ENCODE assay signal across 16 cellular contexts in the genomic region with DNA sequence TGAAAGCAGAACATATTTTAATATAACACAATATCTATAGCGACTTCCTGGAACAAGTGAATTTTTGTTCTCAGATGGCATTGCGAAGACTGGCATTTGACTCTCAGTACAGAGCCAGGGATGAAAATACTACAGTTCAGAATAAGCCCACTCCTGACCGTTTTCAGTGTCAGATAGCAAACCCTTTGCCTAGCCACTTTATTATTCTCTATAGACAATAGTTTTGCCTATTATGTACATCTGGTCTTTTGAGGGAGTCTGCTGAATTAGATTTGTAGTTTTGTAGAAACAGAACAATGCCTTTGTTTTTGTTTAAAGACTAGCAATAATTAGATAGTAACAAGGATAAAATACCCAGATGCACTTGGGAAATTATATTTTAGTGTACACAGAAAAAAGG. TPM values are rescaled to one million over a fixed set of nuclear protein-coding genes. Genes with fewer than 3 reads are reported as not detected.
DNase-seq lines count a peak whose midpoint lies in the region; ATAC-seq and TF ChIP-seq lines count a peak whose summit lies in the region.
"Had no signal": no experiment of that assay in that cellular context is flagged by ENCODE, and none has a peak within 500 bp of the region (broad histone marks: within the 10 kb centered on the region; RNA-seq: fewer than 3 reads in every experiment).

No MANE protein-coding gene starts in this region.

- in situ Hi-C loops in HAP-1 (cut with MboI; ENCODE audit: low sequenced_read_pairs): no loop called here

- H2AFZ ChIP-seq in OCI-LY7 (ENCODE audit: low read length) (no peak overlapping the region), neural cell (ENCODE audit: low read depth, low read length) (no peak overlapping the region)

- H3K9me2 ChIP-seq in OCI-LY7 (ENCODE audit: insufficient read depth, low read length) (no peaks in the 10 kb centered on the region), neural cell (ENCODE audit: insufficient read depth, low read length) (no peaks in the 10 kb centered on the region)

- TF ChIP-seq EP300 in neural cell (conservative IDR thresholded peaks at IDR 0.05; ENCODE audit: poor library complexity, severe bottlenecking) (no peak), upper lobe of left lung (IDR thresholded peaks at IDR 0.05) (no peak)

- H3K79me2 ChIP-seq in OCI-LY7 (ENCODE audit: insufficient read depth, low read depth, low read length) (no peaks in the 10 kb centered on the region), neural cell (replicated peaks; ENCODE audit: insufficient read depth, low read length) (peaks cover 35% of the 10 kb centered on the region)

- peaks cover 23% of the 10 kb centered on the region for H3K4me1 ChIP-seq in HAP-1
- H3K4me1 ChIP-seq in OCI-LY7 (ENCODE audit: insufficient read depth, low read length, poor library complexity, severe bottlenecking): peaks cover 10% of the 10 kb centered on the region
- H3K4me1 ChIP-seq in upper lobe of left lung: peaks cover 5 to 21% (median 11%) of the 10 kb centered on the region in 4 donors

- TF ChIP-seq RAD21 in neural cell (conservative IDR thresholded peaks at IDR 0.05): no peak

- H3K9ac ChIP-seq in neural cell (ENCODE audit: low read length): peak overlapping the region; percentile 87

- H3F3A ChIP-seq in neural cell (ENCODE audit: insufficient read depth, low read length, poor library complexity, severe bottlenecking): no peaks in the 10 kb centered on the region

- no TSS peak for BruUV-seq in OCI-LY7 (replicated peaks; lab: Mats Ljungman, UMichigan)

- peaks cover 35% of the 10 kb centered on the region for H3K4me1 Mint-ChIP-seq in activated CD4-positive, alpha-beta memory T cell treated with anti-CD3 and anti-CD28 coated beads for 36 hours (ENCODE audit: low read depth)

- H3K27ac Mint-ChIP-seq in activated CD4-positive, alpha-beta memory T cell treated with anti-CD3 and anti-CD28 coated beads for 36 hours: no peak overlapping the region
- H3K27ac Mint-ChIP-seq: stimulated activated naive B cell treated with anti-CD40 and anti-IgM and Interleukin-4, amounts not matched to agents 10 μg/mL and 1 μg/mL and 100 μg/mL, for 72 hours had no signal

- H3K4me3 ChIP-seq in HAP-1: peak overlapping the region; percentile 74
- no peak overlapping the region for H3K4me3 ChIP-seq in OCI-LY7 (ENCODE audit: low read depth, low read length, poor library complexity, severe bottlenecking)
- peak overlapping the region; percentile 87 for H3K4me3 ChIP-seq in epithelial cell of proximal tubule (ENCODE audit: low read depth, low read length)
- H3K4me3 ChIP-seq in neural cell (ENCODE audit: low read length): peak overlapping the region; percentile 80
- no peak overlapping the region for H3K4me3 ChIP-seq in upper lobe of left lung

- no peaks in the 10 kb centered on the region for H3K27me3 ChIP-seq in HAP-1 (ENCODE audit: low read depth)
- no peaks in the 10 kb centered on the region for H3K27me3 ChIP-seq in neural cell (ENCODE audit: insufficient read depth, low read depth, low read length)
- H3K27me3 ChIP-seq in upper lobe of left lung: no peaks in the 10 kb centered on the region
- H3K27me3 ChIP-seq: ascending aorta had no signal

- intact Hi-C loops in OCI-LY7 (cut with micrococcal nuclease; ENCODE audit: unreplicated experiment): no loop called here
- intact Hi-C loops in activated CD4-positive, alpha-beta memory T cell treated with anti-CD3 and anti-CD28 coated beads for 36 hours (cut with micrococcal nuclease): no loop called here

- TF ChIP-seq POLR2A in upper lobe of left lung (IDR thresholded peaks at IDR 0.05): no peak

- no peak for TF ChIP-seq CTCF in OCI-LY7 (conservative IDR thresholded peaks at IDR 0.05; ENCODE audit: low read length)
- no peak for TF ChIP-seq CTCF in epithelial cell of proximal tubule (conservative IDR thresholded peaks at IDR 0.05; ENCODE audit: low read depth, low read length)
- TF ChIP-seq CTCF in neural cell (IDR thresholded peaks at IDR 0.05; ENCODE audit: poor library complexity, severe bottlenecking): no peak
- no peak for TF ChIP-seq CTCF in upper lobe of left lung (IDR thresholded peaks at IDR 0.05)

- no peak overlapping the region for H3K27ac ChIP-seq in OCI-LY7 (ENCODE audit: low read depth, low read length, poor library complexity, severe bottlenecking)
- no peak overlapping the region for H3K27ac ChIP-seq in neural cell (ENCODE audit: low read length)
- H3K27ac ChIP-seq in upper lobe of left lung: no peak overlapping the region
- H3K27ac ChIP-seq: ascending aorta, C4-2B, foreskin keratinocyte had no signal

- DNase-seq in HAP-1 (ENCODE audit: low spot score in 2 of 2): peak in 1 of 2 experiments; percentile 63
- no peak for DNase-seq in OCI-LY7 (ENCODE audit: low spot score)
- DNase-seq in epithelial cell of proximal tubule (ENCODE audit: low read depth): no peak
- DNase-seq in upper lobe of left lung: no peak
- DNase-seq in HuH-7.5 (ENCODE audit: low spot score): no peak
- no peak for DNase-seq in activated CD4-positive, alpha-beta memory T cell treated with anti-CD3 and anti-CD28 coated beads for 36 hours
- no peak for DNase-seq in ureter (ENCODE audit: low spot score)
- DNase-seq: activated CD4-positive, alpha-beta T cell treated with anti-CD3 and anti-CD28 coated beads for 4 hours; foreskin keratinocyte; islet precursor cell; stimulated activated CD4-positive, alpha-beta T cell treated with anti-CD3 and anti-CD28 coated beads, Interleukin-4, amount 100 ng/mL, for 4 hours; stimulated activated naive B cell treated with anti-CD40 and anti-IgM and Interleukin-4, amounts not matched to agents 10 μg/mL and 1 μg/mL and 100 μg/mL, for 72 hours; T-helper 1 cell had no signal

- 83 to 88% methylated on average over 3 of the region's 3 CpGs for WGBS in upper lobe of left lung, 2 donors

- peaks cover 3% of the 10 kb centered on the region for H3K27me3 Mint-ChIP-seq in activated CD4-positive, alpha-beta memory T cell treated with anti-CD3 and anti-CD28 coated beads for 36 hours

- no peaks in the 10 kb centered on the region for H3K9me3 Mint-ChIP-seq in activated CD4-positive, alpha-beta memory T cell treated with anti-CD3 and anti-CD28 coated beads for 36 hours
- H3K9me3 Mint-ChIP-seq: stimulated activated naive B cell treated with anti-CD40 and anti-IgM and Interleukin-4, amounts not matched to agents 10 μg/mL and 1 μg/mL and 100 μg/mL, for 72 hours had no signal

- POLR2A ChIA-PET in OCI-LY7 (lab: Charles Lee): interaction anchor here (1.0 kb wide), 1 partner anchor 12 kb away, joined by 5 read pairs; no protein-coding TSS in a partner anchor
- POLR2A ChIA-PET in activated CD4-positive, alpha-beta memory T cell treated with anti-CD3 and anti-CD28 coated beads for 36 hours (lab: Charles Lee): no interaction called here

- ATAC-seq in upper lobe of left lung (ENCODE audit: low FRiP score in 2 of 2): no peak
- ATAC-seq: foreskin keratinocyte; stimulated activated naive B cell treated with anti-CD40 and anti-IgM and Interleukin-4, amounts not matched to agents 10 μg/mL and 1 μg/mL and 100 μg/mL, for 72 hours had no signal

- CTCF ChIA-PET in OCI-LY7 (lab: Charles Lee; ENCODE audit: unreplicated experiment): no interaction called here
- CTCF ChIA-PET in activated CD4-positive, alpha-beta memory T cell treated with anti-CD3 and anti-CD28 coated beads for 36 hours (lab: Charles Lee): no interaction called here

- H3K9me3 ChIP-seq in HAP-1 (no peaks in the 10 kb centered on the region), OCI-LY7 (ENCODE audit: low read length) (no peaks in the 10 kb centered on the region), neural cell (ENCODE audit: low read length) (no peaks in the 10 kb centered on the region), upper lobe of left lung (no peaks in the 10 kb centered on the region)
- H3K9me3 ChIP-seq: ascending aorta had no signal

- peaks cover 10% of the 10 kb centered on the region for H3K36me3 Mint-ChIP-seq in activated CD4-positive, alpha-beta memory T cell treated with anti-CD3 and anti-CD28 coated beads for 36 hours

- no peak overlapping the region for H3K4me3 Mint-ChIP-seq in activated CD4-positive, alpha-beta memory T cell treated with anti-CD3 and anti-CD28 coated beads for 36 hours

- no peaks in the 10 kb centered on the region for H4K20me1 ChIP-seq in OCI-LY7 (ENCODE audit: insufficient read depth, low read length)
- no peaks in the 10 kb centered on the region for H4K20me1 ChIP-seq in neural cell (ENCODE audit: insufficient read depth)

- H3K36me3 ChIP-seq in HAP-1 (replicated peaks) (peaks cover 11% of the 10 kb centered on the region), OCI-LY7 (ENCODE audit: insufficient read depth, low read length) (peaks cover 2% of the 10 kb centered on the region; the same call in 1 of the 2 replicates), neural cell (ENCODE audit: insufficient read depth, low read length) (no peaks in the 10 kb centered on the region), upper lobe of left lung (peaks cover 0 to 30% (median 5%) of the 10 kb centered on the region in 4 donors)

- peak overlapping the region; percentile 17; the same call in 1 of the 2 replicates for H3K4me2 ChIP-seq in OCI-LY7 (ENCODE audit: low read length)
- H3K4me2 ChIP-seq in neural cell (ENCODE audit: low read length): peak overlapping the region; percentile 75

TF ChIP-seq in neural cell, 6 proteins besides CTCF, POLR2A, EP300 and RAD21:
- TF ChIP-seq SMC3 (conservative IDR thresholded peaks at IDR 0.05; ENCODE audit: poor library complexity): no peak
- TF ChIP-seq POLR2AphosphoS5 (IDR thresholded peaks at IDR 0.05): no peak

RNA-seq across cellular contexts. Expression of a gene that starts 2.3 kb away (rescaled TPM):
- 3.6 and 4.0 TPM in 2 replicates for total RNA-seq in OCI-LY7 (2014; rRNA removed; shearing (Covaris generic))
- total RNA-seq in OCI-LY7 (2022) (6.8 and 8.4 TPM in 2 replicates), epithelial cell of proximal tubule (29.3 and 29.9 TPM in 2 replicates), upper lobe of left lung (10 to 100 TPM in 4 of 6 donors, 1 to 10 TPM in 2; 8.0 to 22.2 (median 15.4) TPM), ureter (14.1 TPM)
- polyA plus RNA-seq in neural cell: 60.0 and 60.2 TPM in 2 replicates
- polyA minus RNA-seq in neural cell: 49.2 and 49.4 TPM in 2 replicates
- 1 to 10 TPM; 8.7 to 9.7 TPM for total RNA-seq in activated CD4-positive, alpha-beta memory T cell treated with anti-CD3 and anti-CD28 coated beads for 36 hours

Comparison
In these comparisons a context has a peak if more than half of its experiments do, and no peak if none do; other contexts are left out.
1. H3K4me3 ChIP-seq: peak in HAP-1 (single experiment), epithelial cell of proximal tubule (single experiment) and neural cell (single experiment); none in OCI-LY7 (single experiment) and upper lobe of left lung (0 of 4).